ENCODE assay signal across 8 cellular contexts in genomic region chr11:57335343-57336110, GRCh38. TPM values are rescaled to one million over a fixed set of nuclear protein-coding genes. Genes with fewer than 3 reads are reported as not detected.
A peak's percentile ranks its signal among the peaks of the same experiment; 100 is the strongest.
DNase-seq lines count a peak whose midpoint lies in the region; ATAC-seq, FAIRE-seq and TF ChIP-seq lines count a peak whose summit lies in the region.

Gene SSRP1 (minus strand): TSS chr11:57335892. CDS start chr11:57335121, 771 bp downstream.

- H3K4me3 ChIP-seq in keratinocyte (ENCODE audit: control insufficient read depth in 2 of 3, extremely low read depth in 1 of 3, insufficient read depth in 2 of 3, low read depth in 1 of 3, low read length in 3 of 3) = peak within 1 kb of the TSS; percentile 81 to 91 (median 82)

- FAIRE-seq in keratinocyte (lab: Jason Lieb, UNC) = peak; percentile 78

- ATAC-seq in GM18907 (IDR thresholded peaks at IDR 0.05; ENCODE audit: unreplicated experiment) (peak; percentile 99), HG03135 (IDR thresholded peaks at IDR 0.05; ENCODE audit: unreplicated experiment) (peak; percentile 98)
- ATAC-seq in activated CD4-positive, CD25-positive, alpha-beta regulatory T cell treated with anti-CD3 and anti-CD28 coated beads, Interleukin-2, amount 50 U/mL, for 24 hours = peak; percentile 99 to 100
- ATAC-seq in central memory CD8-positive, alpha-beta T cell (replicated peaks; ENCODE audit: extremely low read depth, poor library complexity, severe bottlenecking) = peak; percentile 99

- H3K27ac Mint-ChIP-seq in central memory CD8-positive, alpha-beta T cell (ENCODE audit: low read depth) = peak within 1 kb of the TSS; percentile 97

- no peaks in the 10 kb centered on the region for H3K9me1 ChIP-seq in keratinocyte (ENCODE audit: control insufficient read depth, extremely low read depth, insufficient read depth, low read length)

- H3K27me3 Mint-ChIP-seq in central memory CD8-positive, alpha-beta T cell = no peaks in the 10 kb centered on the region

- peak within 1 kb of the TSS; percentile 72 for H3K27ac ChIP-seq in keratinocyte (ENCODE audit: control insufficient read depth, insufficient read depth, low read length)

- H3K36me3 Mint-ChIP-seq in central memory CD8-positive, alpha-beta T cell (ENCODE audit: insufficient read depth) = peaks cover 27% of the 10 kb centered on the region

- H3K9ac ChIP-seq in keratinocyte (ENCODE audit: control insufficient read depth, extremely low read depth, insufficient read depth, low read length) = peak within 1 kb of the TSS; percentile 85

- dilution Hi-C loops in keratinocyte (cut with MboI; ENCODE audit: extremely low pct_ligation_motif_present, low sequenced_read_pairs) = no loop called here

- H3K9me3 ChIP-seq in keratinocyte (ENCODE audit: control insufficient read depth, low read depth, low read length) = no peaks in the 10 kb centered on the region

- peak; percentile 93 for DNase-seq in AG08396 (ENCODE audit: low spot score)
- DNase-seq in NCI-H2227 (lab: John Stamatoyannopoulos, UW; ENCODE audit: unreplicated experiment) = peak; percentile 94
- DNase-seq in central memory CD8-positive, alpha-beta T cell (ENCODE audit: low spot score in 2 of 2) = peak; percentile 69 to 79
- DNase-seq in keratinocyte (ENCODE audit: low read depth, low spot score) = no peak
- DNase-seq in stimulated activated CD4-positive, alpha-beta T cell treated with anti-CD3 and anti-CD28 coated beads, Interleukin-15, amount 100 ng/mL, for 1 hour (ENCODE audit: low read depth in 1 of 2, low spot score in 1 of 2) = peak; percentile 77 to 78

- H3K4me2 ChIP-seq in keratinocyte (ENCODE audit: control insufficient read depth, extremely low read depth, insufficient read depth, low read depth, low read length) = peak within 1 kb of the TSS; percentile 99

- H3K9me3 Mint-ChIP-seq in central memory CD8-positive, alpha-beta T cell = no peaks in the 10 kb centered on the region

- H2AFZ ChIP-seq in keratinocyte (ENCODE audit: control insufficient read depth, low read length) = peak within 1 kb of the TSS; percentile 88

- peaks cover 26 to 32% of the 10 kb centered on the region in 2 experiments for H3K36me3 ChIP-seq in keratinocyte (ENCODE audit: control insufficient read depth in 2 of 2, extremely low read depth in 1 of 2, insufficient read depth in 2 of 2, low read length in 2 of 2)

- H3K4me1 ChIP-seq in keratinocyte (ENCODE audit: control insufficient read depth, extremely low read depth, insufficient read depth, low read length) = peaks cover 15% of the 10 kb centered on the region

- peak within 1 kb of the TSS; percentile 84 for H3K4me3 Mint-ChIP-seq in central memory CD8-positive, alpha-beta T cell

- H3K27me3 ChIP-seq in keratinocyte (ENCODE audit: control insufficient read depth, extremely low read depth, insufficient read depth, low read length) = peaks cover 3% of the 10 kb centered on the region

- peak in 1 of 3 experiments; percentile 41 for TF ChIP-seq CTCF in keratinocyte (optimal IDR thresholded peaks at IDR 0.05 in 1 of 3, IDR thresholded peaks at IDR 0.05 in 1 of 3, conservative IDR thresholded peaks at IDR 0.05 in 1 of 3; ENCODE audit: extremely low read depth in 1 of 3, insufficient read depth in 2 of 3, low read length in 3 of 3)

- H4K20me1 ChIP-seq in keratinocyte (ENCODE audit: control insufficient read depth, extremely low read depth, insufficient read depth, low read length) = no peaks in the 10 kb centered on the region

- peaks cover 31% of the 10 kb centered on the region for H3K4me1 Mint-ChIP-seq in central memory CD8-positive, alpha-beta T cell

- H3K79me2 ChIP-seq in keratinocyte (ENCODE audit: control insufficient read depth, insufficient read depth, low read length) = peaks cover 37% of the 10 kb centered on the region

RNA-seq across cellular contexts. Expression of gene SSRP1, which starts in this region (rescaled TPM):
- polyA plus RNA-seq in keratinocyte = 64.3 to 139 TPM (median 115 TPM) in 3 replicates
- 80.2 TPM for polyA plus RNA-seq in keratinocyte (2011; ENCODE audit: low read depth)
- polyA plus RNA-seq in keratinocyte (2011; cell fraction: cytosol; rRNA removed) = 97.3 and 122 TPM in 2 replicates
- 74.8 and 78.5 TPM in 2 replicates for polyA plus RNA-seq in keratinocyte (2011; cell fraction: nucleus; rRNA removed)
- polyA plus RNA-seq in keratinocyte (2012; ENCODE audit: low replicate concordance) = 65.8 and 117 TPM in 2 replicates
- 102 to 159 TPM (median 129 TPM) in 3 replicates for polyA minus RNA-seq in keratinocyte
- polyA minus RNA-seq in keratinocyte (2011; cell fraction: cytosol; rRNA and poly(A)+ RNA removed) = 56.2 TPM
- 19.4 and 27.7 TPM in 2 replicates for polyA minus RNA-seq in keratinocyte (2011; cell fraction: nucleus; rRNA and poly(A)+ RNA removed)
